Comparison of ENCODE assay signal across 1 cellular context in the genomic region with DNA sequence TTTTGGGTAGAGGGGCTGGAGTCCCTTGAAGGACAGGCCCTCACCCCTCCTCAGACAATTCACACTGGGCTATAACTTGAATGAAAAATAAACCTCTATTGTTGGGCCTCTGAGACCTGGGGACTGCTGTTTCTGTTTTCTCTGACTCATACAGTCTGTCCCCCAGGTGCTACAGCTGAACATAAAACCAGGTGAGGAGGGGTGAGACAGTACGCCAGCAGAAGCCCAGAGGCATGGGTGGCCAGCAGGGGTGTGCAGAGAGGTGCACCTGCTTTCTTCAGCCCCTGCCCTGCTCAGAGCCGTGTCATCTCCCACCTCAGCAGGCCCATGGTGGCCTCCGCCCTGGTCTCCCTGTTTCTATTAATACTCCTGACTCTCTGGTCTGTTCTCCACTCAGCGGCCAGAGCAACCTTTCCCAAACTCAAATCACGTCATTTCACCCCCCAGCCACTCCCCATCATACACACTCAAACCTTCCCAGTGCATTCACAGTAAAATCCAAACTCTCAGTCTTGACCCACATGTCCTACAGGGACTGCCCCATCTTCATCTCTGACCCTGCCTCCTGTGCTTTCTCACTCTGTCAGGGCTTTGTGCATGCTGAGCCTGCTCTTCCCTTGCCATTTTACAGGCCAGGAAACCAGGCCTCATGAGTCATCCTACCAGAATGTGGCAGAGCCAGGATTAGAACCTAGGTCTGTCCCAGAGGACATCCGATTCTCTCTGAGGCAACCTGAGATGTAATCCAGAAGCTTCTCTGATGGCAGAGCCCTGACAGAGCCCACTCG.
TF ChIP-seq lines count a peak whose summit lies in the region.

No MANE protein-coding gene starts in this region.

TF ChIP-seq in HepG2, 621 proteins besides CTCF, POLR2A, EP300 and RAD21:
- TF ChIP-seq ZNF337 (CRISPR knock-in tag; IDR thresholded peaks at IDR 0.05; ENCODE audit: borderline replicate concordance, low read depth) (peak; percentile 98; the same call in 1 of the 2 replicates), ZSCAN25 (CRISPR knock-in tag; IDR thresholded peaks at IDR 0.05) (no peak)
